Comparison of ENCODE assay signal across 19 cellular contexts in genomic region chr2:101148777-101149176, GRCh38. TPM values are rescaled to one million over a fixed set of nuclear protein-coding genes. Genes with fewer than 3 reads are reported as not detected.
DNase-seq lines count a peak whose midpoint lies in the region; ATAC-seq, FAIRE-seq and TF ChIP-seq lines count a peak whose summit lies in the region.
"Had no signal": no experiment of that assay in that cellular context is flagged by ENCODE, and none has a peak within 500 bp of the region (broad histone marks: within the 10 kb centered on the region; RNA-seq: fewer than 3 reads in every experiment).

No MANE protein-coding gene starts in this region.

- H3K27me3 Mint-ChIP-seq in activated B cell treated with CpG ODN at 0.5 μM for 24 hours, result peaks cover 42% of the 10 kb centered on the region

- TF ChIP-seq CTCF in right atrium auricular region (IDR thresholded peaks at IDR 0.05), result no peak
- no peak for TF ChIP-seq CTCF in activated B cell treated with CpG ODN at 0.5 μM for 24 hours (IDR thresholded peaks at IDR 0.05)
- no peak for TF ChIP-seq CTCF in kidney (IDR thresholded peaks at IDR 0.05; ENCODE audit: borderline replicate concordance, extremely low read depth, insufficient read depth)
- TF ChIP-seq CTCF in upper lobe of left lung (IDR thresholded peaks at IDR 0.05), result no peak

- peaks cover 32% of the 10 kb centered on the region for H3K4me1 Mint-ChIP-seq in activated B cell treated with CpG ODN at 0.5 μM for 24 hours

- H3K4me3 ChIP-seq in right atrium auricular region, result no peak overlapping the region
- peak overlapping the region; percentile 22 to 66 for H3K4me3 ChIP-seq in kidney (ENCODE audit: low read length in 2 of 2)
- H3K4me3 ChIP-seq in upper lobe of left lung, result peak overlapping the region in 3 of 4 donors; percentile 86 to 97 (median 91)
- H3K4me3 ChIP-seq: colonic mucosa had no signal

- peak overlapping the region; percentile 44 for H3K4me3 Mint-ChIP-seq in activated B cell treated with CpG ODN at 0.5 μM for 24 hours
- H3K4me3 Mint-ChIP-seq: activated CD4-positive, alpha-beta T cell treated with anti-CD3 and anti-CD28 coated beads for 36 hours had no signal

- CTCF ChIA-PET in activated B cell treated with CpG ODN at 0.5 μM for 24 hours (lab: Charles Lee), result no interaction called here

- peak overlapping the region in 1 of 2 donors; percentile 73 for H3K9ac ChIP-seq in kidney (ENCODE audit: low read length in 2 of 2)

- H3K27me3 ChIP-seq in right atrium auricular region (no peaks in the 10 kb centered on the region), upper lobe of left lung (no peaks in the 10 kb centered on the region)
- H3K27me3 ChIP-seq: colonic mucosa had no signal

- no peaks in the 10 kb centered on the region for H3K36me3 Mint-ChIP-seq in activated B cell treated with CpG ODN at 0.5 μM for 24 hours (ENCODE audit: low read depth)
- H3K36me3 Mint-ChIP-seq: memory B cell had no signal

- peaks cover 0 to 73% of the 10 kb centered on the region in 2 donors for H3K4me1 ChIP-seq in right atrium auricular region
- H3K4me1 ChIP-seq in kidney (ENCODE audit: control insufficient read depth in 1 of 2, insufficient read depth in 1 of 2, low read depth in 1 of 2, low read length in 2 of 2), result peaks cover 8 to 18% of the 10 kb centered on the region in 2 donors
- H3K4me1 ChIP-seq in upper lobe of left lung, result peaks cover 21 to 43% (median 32%) of the 10 kb centered on the region in 4 donors
- H3K4me1 ChIP-seq: colonic mucosa had no signal

- POLR2A ChIA-PET in activated B cell treated with CpG ODN at 0.5 μM for 24 hours (lab: Charles Lee), result no interaction called here

- H3K36me3 ChIP-seq in right atrium auricular region (no peaks in the 10 kb centered on the region), kidney (ENCODE audit: control insufficient read depth in 1 of 2, insufficient read depth in 2 of 2, low read length in 2 of 2) (no peaks in the 10 kb centered on the region), upper lobe of left lung (no peaks in the 10 kb centered on the region)
- H3K36me3 ChIP-seq: colonic mucosa had no signal

- TF ChIP-seq POLR2A in upper lobe of left lung (IDR thresholded peaks at IDR 0.05), result no peak

- 83 to 91% methylated on average over 5 of the region's 5 CpGs for WGBS in upper lobe of left lung, 2 donors

- H3K9me3 ChIP-seq in right atrium auricular region (no peaks in the 10 kb centered on the region), kidney (ENCODE audit: control insufficient read depth in 1 of 2, low read length in 2 of 2) (no peaks in the 10 kb centered on the region), upper lobe of left lung (no peaks in the 10 kb centered on the region)
- H3K9me3 ChIP-seq: colonic mucosa had no signal

- no peaks in the 10 kb centered on the region for H3K9me3 Mint-ChIP-seq in activated B cell treated with CpG ODN at 0.5 μM for 24 hours
- H3K9me3 Mint-ChIP-seq: memory B cell had no signal

- DNase-seq in right atrium auricular region (ENCODE audit: low spot score) (no peak), Right ventricle myocardium superior (no peak), activated B cell treated with CpG ODN at 0.5 μM for 24 hours (no peak), kidney (no peak), upper lobe of left lung (no peak), NCI-H2107 treated with DMSO at 0.1 percent for 48 hours (lab: John Stamatoyannopoulos, UW; ENCODE audit: unreplicated experiment) (no peak), HT-29 (ENCODE audit: low spot score) (no peak)
- DNase-seq: ACHN; activated CD4-positive, alpha-beta T cell treated with anti-CD3 and anti-CD28 coated beads for 36 hours; activated gamma-delta T cell; anterior cingulate cortex; colonic mucosa; NCI-H187; NCI-H446 treated with DMSO at 0.1 percent for 48 hours; right cardiac atrium; stimulated activated naive CD8-positive, alpha-beta T cell treated with anti-CD3 and anti-CD28 coated beads, Interleukin-15, Interleukin-2, amounts not matched to agents 100 U/mL and 50 U/mL, for 24 hours had no signal

- H3K27ac ChIP-seq in right atrium auricular region (peak overlapping the region; percentile 90 to 94), kidney (ENCODE audit: low read depth in 2 of 2, low read length in 2 of 2) (peak overlapping the region in 1 of 2 donors; percentile 45), upper lobe of left lung (peak overlapping the region in 3 of 4 donors; percentile 10 to 94 (median 60))
- H3K27ac ChIP-seq: colonic mucosa had no signal

- ATAC-seq in Right ventricle myocardium superior (ENCODE audit: poor library complexity) (no peak), activated B cell treated with CpG ODN at 0.5 μM for 24 hours (ENCODE audit: low read depth) (no peak), upper lobe of left lung (ENCODE audit: low FRiP score in 2 of 2) (no peak), HG02970 (IDR thresholded peaks at IDR 0.05; ENCODE audit: low FRiP score, unreplicated experiment) (no peak)
- ATAC-seq: activated CD4-positive, alpha-beta T cell treated with anti-CD3 and anti-CD28 coated beads for 36 hours; right cardiac atrium; stimulated activated naive CD8-positive, alpha-beta T cell treated with anti-CD3 and anti-CD28 coated beads, Interleukin-15, Interleukin-2, amounts not matched to agents 100 U/mL and 50 U/mL, for 24 hours had no signal

- no peak for TF ChIP-seq EP300 in upper lobe of left lung (IDR thresholded peaks at IDR 0.05)

- no peak for FAIRE-seq in kidney (lab: Jason Lieb, UNC)
- FAIRE-seq: urothelium cell line had no signal

- intact Hi-C loops in Right ventricle myocardium superior (cut with DNase I) (loop anchor here (5.0 kb wide), 1 partner anchor 36 kb away; no protein-coding TSS in a partner anchor), activated B cell treated with CpG ODN at 0.5 μM for 24 hours (cut with micrococcal nuclease) (no loop called here), kidney (cut with DNase I) (no loop called here)

- no peak overlapping the region for H3K27ac Mint-ChIP-seq in activated B cell treated with CpG ODN at 0.5 μM for 24 hours
- H3K27ac Mint-ChIP-seq: activated CD4-positive, alpha-beta T cell treated with anti-CD3 and anti-CD28 coated beads for 36 hours; memory B cell had no signal

RNA-seq across cellular contexts. Expression of gene TBC1D8, which starts 2.4 kb away (rescaled TPM):
- total RNA-seq in right atrium auricular region (10 to 100 TPM; 42.3 to 50.3 TPM), Right ventricle myocardium superior (51.4 TPM), activated B cell treated with CpG ODN at 0.5 μM for 24 hours (3.5 and 4.7 TPM in 2 replicates), kidney (47.9 TPM), upper lobe of left lung (100 to 1,000 TPM in 1 of 6 donors, 10 to 100 TPM in 5; 21.0 to 133 (median 56.8) TPM)
- 7.4 TPM for polyA plus RNA-seq in kidney (ENCODE audit: insufficient read depth, low read depth, low replicate concordance)
- 30.3 and 33.4 TPM in 2 replicates for total RNA-seq in HT-29 (2014; rRNA removed; shearing (Covaris generic))

Comparison
In these comparisons a context has a peak if more than half of its experiments do, and no peak if none do; other contexts are left out.
1. H3K4me3 ChIP-seq: peak in kidney (2 of 2) and upper lobe of left lung (3 of 4); none in right atrium auricular region (0 of 2).